ENCODE assay signal across 8 cellular contexts in the genomic region with DNA sequence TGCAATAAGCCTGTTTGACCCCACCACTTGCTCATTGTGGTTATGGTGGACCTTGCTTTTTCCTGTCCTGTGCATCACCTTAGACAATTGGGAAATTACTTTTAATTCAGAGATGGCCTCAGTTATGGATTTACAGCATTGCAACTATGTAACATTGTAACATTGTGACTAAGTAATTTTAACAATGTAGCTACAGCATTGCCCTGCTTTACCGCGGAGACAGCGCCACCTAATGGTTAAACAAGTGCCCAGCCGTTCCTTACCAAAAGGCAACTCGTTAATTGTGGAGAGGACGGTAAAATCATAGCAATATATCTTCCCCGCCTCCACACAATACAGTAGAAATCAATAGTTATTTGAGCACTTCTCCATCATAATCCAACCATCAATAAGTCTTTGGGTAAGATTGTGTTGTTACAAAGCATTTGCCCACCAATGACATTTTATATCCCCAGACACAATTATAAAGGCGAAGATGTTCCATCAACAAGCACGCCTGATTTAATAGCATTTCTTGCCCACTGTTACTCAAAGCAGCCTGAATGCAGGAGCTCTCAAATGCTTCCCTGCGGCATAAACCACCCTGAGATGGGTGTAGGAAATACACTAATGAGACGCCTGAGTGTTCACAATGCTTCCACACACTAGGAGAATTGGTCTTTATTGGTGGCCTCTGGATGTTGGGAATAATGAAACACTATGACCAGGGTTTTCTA.
DNase-seq lines count a peak whose midpoint lies in the region; ATAC-seq and TF ChIP-seq lines count a peak whose summit lies in the region.

No MANE protein-coding gene starts in this region.

- peak; percentile 92 for TF ChIP-seq CTCF in C4-2B (conservative IDR thresholded peaks at IDR 0.05)

- H3K27ac ChIP-seq in C4-2B = no peak overlapping the region

- peak; percentile 9 for DNase-seq in NCI-H146 treated with DMSO at 0.1 percent for 48 hours (lab: John Stamatoyannopoulos, UW; ENCODE audit: unreplicated experiment)
- peak; percentile 62 for DNase-seq in activated CD4-positive, CD25-positive, alpha-beta regulatory T cell treated with anti-CD3 and anti-CD28 coated beads, Interleukin-2, amount 50 U/mL, for 72 hours
- peak; percentile 77 for DNase-seq in dermis blood vessel endothelial cell
- peak; percentile 63 to 73 for DNase-seq in lung microvascular endothelial cell (ENCODE audit: low read depth in 2 of 2)
- DNase-seq in stimulated activated CD8-positive, alpha-beta memory T cell treated with anti-CD3 and anti-CD28 coated beads, Interleukin-4, amount 100 ng/mL, for 24 hours (ENCODE audit: low read depth) = peak; percentile 34

- ATAC-seq in GM19351 (IDR thresholded peaks at IDR 0.05; ENCODE audit: unreplicated experiment) (peak; percentile 84), GM21528 (IDR thresholded peaks at IDR 0.05; ENCODE audit: low FRiP score, unreplicated experiment) (no peak)

Comparison
In these comparisons a context has a peak if more than half of its experiments do, and no peak if none do; other contexts are left out.
1. DNase-seq: peak in every context shown above with its lines; median percentile 77 in dermis blood vessel endothelial cell; 68 in lung microvascular endothelial cell; 62 in activated CD4-positive, CD25-positive, alpha-beta regulatory T cell treated with anti-CD3 and anti-CD28 coated beads, Interleukin-2, amount 50 U/mL, for 72 hours; 34 in stimulated activated CD8-positive, alpha-beta memory T cell treated with anti-CD3 and anti-CD28 coated beads, Interleukin-4, amount 100 ng/mL, for 24 hours; 9 in NCI-H146 treated with DMSO at 0.1 percent for 48 hours.